Comparison of ENCODE assay signal across 2 cellular contexts in genomic region chr6:168371185-168371584, GRCh38.
TF ChIP-seq lines count a peak whose summit lies in the region.

No MANE protein-coding gene starts in this region.

TF ChIP-seq in HEK293T, 16 proteins besides CTCF, POLR2A, EP300 and RAD21 (continued from another document):
- no peak for TF ChIP-seq NFRKB (IDR thresholded peaks at IDR 0.05)

TF ChIP-seq in K562, 482 proteins besides CTCF, POLR2A, EP300 and RAD21 (continued from another document):
- TF ChIP-seq FOXP4 (CRISPR knock-in tag; IDR thresholded peaks at IDR 0.05; ENCODE audit: borderline replicate concordance) (no peak), SREBF1 (IDR thresholded peaks at IDR 0.05; ENCODE audit: borderline replicate concordance, low read depth, low read length) (no peak), DMBX1 (CRISPR knock-in tag; IDR thresholded peaks at IDR 0.05; ENCODE audit: borderline replicate concordance) (no peak), E2F6 (IDR thresholded peaks at IDR 0.05; ENCODE audit: borderline replicate concordance in 1 of 2, extremely low read depth in 1 of 2, insufficient read depth in 1 of 2, insufficient read length in 1 of 2, low read depth in 1 of 2, low read length in 1 of 2, poor library complexity in 1 of 2, severe bottlenecking in 1 of 2) (peak in 1 of 2 experiments; percentile 63), ZBTB26 (CRISPR knock-in tag; IDR thresholded peaks at IDR 0.05) (no peak), ZBTB9 (CRISPR knock-in tag; IDR thresholded peaks at IDR 0.05) (no peak), AFF4 (CRISPR knock-in tag; IDR thresholded peaks at IDR 0.05) (no peak), USF1 (CRISPR knock-in tag; IDR thresholded peaks at IDR 0.05) (peak; percentile 49)
